ENCODE assay signal across 23 cellular contexts in the genomic region with DNA sequence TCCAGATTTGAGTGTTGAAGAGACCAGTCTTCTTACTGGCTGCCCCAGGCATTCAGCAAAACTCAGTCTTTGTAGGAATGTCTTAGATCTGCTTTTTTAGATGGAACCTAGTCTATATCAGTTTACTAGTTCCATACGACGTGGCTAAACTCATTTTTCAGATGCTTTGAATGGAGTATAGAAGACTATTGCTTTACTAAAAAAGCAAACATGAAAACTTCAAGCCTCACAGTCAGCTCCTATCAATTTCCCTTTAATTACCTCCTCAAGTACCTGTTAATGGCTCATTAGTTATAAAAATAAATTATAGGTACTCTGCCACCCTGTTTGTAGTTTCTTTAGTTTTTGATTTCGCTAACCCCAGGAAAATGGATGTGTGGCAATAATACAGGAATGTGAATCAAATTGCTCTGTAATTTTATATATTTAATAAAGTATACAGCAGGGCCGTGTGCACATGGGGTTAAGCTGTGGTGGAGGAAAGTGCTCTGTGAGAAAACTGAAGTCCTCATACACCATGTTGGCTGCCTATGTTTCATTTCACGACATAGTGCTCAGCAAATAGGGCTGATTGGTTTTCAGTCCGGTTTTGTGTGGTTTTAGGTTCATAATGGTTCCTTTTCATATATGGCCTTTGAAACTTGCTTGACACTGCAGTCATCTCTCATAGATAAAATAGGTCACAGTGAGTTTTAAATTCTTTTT.
"Had no signal": no experiment of that assay in that cellular context is flagged by ENCODE, and none has a peak within 500 bp of the region (broad histone marks: within the 10 kb centered on the region; RNA-seq: fewer than 3 reads in every experiment).

No MANE protein-coding gene starts in this region.

- H2AFZ ChIP-seq: neural progenitor cell, parathyroid adenoma had no signal

- DNase-seq: cortex of kidney; effector memory CD8-positive, alpha-beta T cell; erythroblast; esophagus squamous epithelium; mesenchymal stem cell; midbrain; naive thymus-derived CD4-positive, alpha-beta T cell; stimulated activated CD4-positive, alpha-beta T cell treated with anti-CD3 and anti-CD28 coated beads, Interleukin-12 subunit alpha, Interleukin-12 subunit beta, amount 100 ng/mL, for 4 hours; stimulated activated CD4-positive, alpha-beta T cell treated with anti-CD3 and anti-CD28 coated beads, Interleukin-1b, Interleukin-23, amount 100 ng/mL, for 48 hours; stimulated activated CD4-positive, alpha-beta T cell treated with anti-CD3 and anti-CD28 coated beads, Interleukin-4, amount 100 ng/mL, for 1 hour; stimulated activated CD8-positive, alpha-beta memory T cell treated with anti-CD3 and anti-CD28 coated beads, Interleukin-4, amount 100 ng/mL, for 48 hours; stimulated activated naive CD4-positive, alpha-beta T cell; stomach; testis; upper lobe of left lung had no signal

- H3K4me1 Mint-ChIP-seq: naive thymus-derived CD4-positive, alpha-beta T cell had no signal

- H3K9me3 ChIP-seq: stomach, testis, upper lobe of left lung had no signal

- H3K4me2 ChIP-seq: neural progenitor cell, smooth muscle cell had no signal

- H3K36me3 ChIP-seq: esophagus squamous epithelium, neural progenitor cell, stomach, tibial nerve, upper lobe of left lung had no signal

- H3K4me3 Mint-ChIP-seq: effector memory CD8-positive, alpha-beta T cell; naive thymus-derived CD4-positive, alpha-beta T cell; nephron; neural progenitor cell had no signal

- H3K27me3 ChIP-seq: esophagus squamous epithelium, neural progenitor cell, testis, tibial nerve, upper lobe of left lung had no signal

- H3K9ac ChIP-seq: neural progenitor cell, parathyroid adenoma had no signal

- ATAC-seq: effector memory CD8-positive, alpha-beta T cell; left lobe of liver; naive thymus-derived CD4-positive, alpha-beta T cell; sciatic nerve had no signal

- H3K9me3 Mint-ChIP-seq: effector memory CD8-positive, alpha-beta T cell had no signal

- H3K4me3 ChIP-seq: esophagus squamous epithelium, neural progenitor cell, smooth muscle cell, stomach, testis, tibial nerve, upper lobe of left lung had no signal

- H3K27ac Mint-ChIP-seq: effector memory CD8-positive, alpha-beta T cell; naive thymus-derived CD4-positive, alpha-beta T cell; nephron; neural progenitor cell; progenitor cell of endocrine pancreas had no signal

- H3K4me1 ChIP-seq: neural progenitor cell, parathyroid adenoma, testis, upper lobe of left lung had no signal

- H3K27ac ChIP-seq: esophagus squamous epithelium, neural progenitor cell, parathyroid adenoma, testis, tibial nerve, upper lobe of left lung had no signal

- H3K27me3 Mint-ChIP-seq: progenitor cell of endocrine pancreas had no signal
